In genomic region chr17:47095268-47095667, GRCh38 we compare ENCODE assay signal across 14 cellular contexts.
"Had no signal": no experiment of that assay in that cellular context is flagged by ENCODE, and none has a peak within 500 bp of the region (broad histone marks: within the 10 kb centered on the region; RNA-seq: fewer than 3 reads in every experiment).

No MANE protein-coding gene starts in this region.

- H3K4me1 ChIP-seq: colonic mucosa had no signal

- H3K9me3 ChIP-seq: colonic mucosa, neutrophil, upper lobe of right lung had no signal

- H3K4me3 ChIP-seq: colonic mucosa, upper lobe of right lung had no signal

- H3K36me3 ChIP-seq: colonic mucosa, neutrophil, upper lobe of right lung had no signal

- H3K27me3 ChIP-seq: colonic mucosa, neutrophil, upper lobe of right lung had no signal

- H3K27ac ChIP-seq: colonic mucosa, neutrophil, upper lobe of right lung had no signal

- DNase-seq: activated CD4-positive, alpha-beta memory T cell treated with anti-CD3 and anti-CD28 coated beads, Interleukin-2, amount 10 ng/mL, durations not matched to agents 7 days and 5 days; activated CD4-positive, alpha-beta T cell treated with anti-CD3 and anti-CD28 coated beads for 4 hours; activated CD8-positive, alpha-beta memory T cell treated with anti-CD3 and anti-CD28 coated beads, Interleukin-2, amount 10 ng/mL, durations not matched to agents 7 days and 5 days; activated naive CD4-positive, alpha-beta T cell; activated naive CD8-positive, alpha-beta T cell treated with anti-CD3 and anti-CD28 coated beads for 36 hours; activated T-cell treated with anti-CD3 and anti-CD28 coated beads, Interleukin-2, amount 50 U/mL, for 1 hour; colonic mucosa; erythroblast; mesenchymal stem cell; naive thymus-derived CD8-positive, alpha-beta T cell; stimulated activated naive CD4-positive, alpha-beta T cell; T-helper 17 cell; upper lobe of right lung had no signal
